ENCODE assay signal across 11 cellular contexts in the genomic region with DNA sequence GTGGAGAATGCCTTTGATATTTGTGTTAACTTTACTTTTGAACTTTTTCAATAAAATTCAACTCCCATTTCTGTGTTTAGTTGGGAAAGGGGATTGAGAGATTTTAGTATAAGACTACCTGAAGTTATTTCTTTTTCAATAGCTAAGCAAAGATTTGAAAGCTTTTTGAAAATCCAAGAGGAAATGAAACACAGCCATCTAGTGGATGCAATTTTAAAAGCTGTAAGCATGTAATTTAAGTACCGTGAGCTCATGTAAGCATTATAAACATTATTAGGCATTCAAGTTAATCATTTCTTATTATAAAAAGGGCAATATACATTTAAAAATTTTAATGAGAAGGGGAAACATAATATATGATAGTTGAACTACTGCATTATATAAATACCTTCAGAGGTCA.
DNase-seq lines count a peak whose midpoint lies in the region; ATAC-seq and TF ChIP-seq lines count a peak whose summit lies in the region.
"Had no signal": no experiment of that assay in that cellular context is flagged by ENCODE, and none has a peak within 500 bp of the region (broad histone marks: within the 10 kb centered on the region; RNA-seq: fewer than 3 reads in every experiment).

No MANE protein-coding gene starts in this region.

- H3K9me3 ChIP-seq in CD4-positive, alpha-beta T cell (ENCODE audit: control insufficient read depth, low read length), result no peaks in the 10 kb centered on the region

- H3K27me3 ChIP-seq in CD4-positive, alpha-beta T cell (ENCODE audit: control insufficient read depth, insufficient read depth, low read length), result no peaks in the 10 kb centered on the region

- no peak for ATAC-seq in CD4-positive, alpha-beta T cell (ENCODE audit: poor library complexity)
- no peak for ATAC-seq in stimulated activated naive CD8-positive, alpha-beta T cell treated with anti-CD3 and anti-CD28 coated beads, Interleukin-15, amount 100 ng/mL, for 72 hours
- no peak for ATAC-seq in HG03025 (IDR thresholded peaks at IDR 0.05; ENCODE audit: low FRiP score, unreplicated experiment)

- DNase-seq in GM12864 (ENCODE audit: low read depth) (no peak), NCI-H1694 treated with DMSO at 0.1 percent for 48 hours (lab: John Stamatoyannopoulos, UW) (peak; percentile 7), cerebellar cortex (ENCODE audit: low spot score) (peak; percentile 23)
- no peak for DNase-seq in CD4-positive, alpha-beta T cell
- no peak for DNase-seq in stimulated activated CD4-positive, alpha-beta T cell treated with anti-CD3 and anti-CD28 coated beads, Interleukin-15, amount 100 ng/mL, for 24 hours
- no peak for DNase-seq in stimulated activated naive CD8-positive, alpha-beta T cell treated with anti-CD3 and anti-CD28 coated beads, Interleukin-15, amount 100 ng/mL, for 72 hours
- DNase-seq: activated naive CD4-positive, alpha-beta T cell treated with anti-CD3 and anti-CD28 coated beads, Interleukin-2, amount 10 ng/mL, durations not matched to agents 7 days and 5 days; stimulated activated CD4-positive, alpha-beta T cell treated with anti-CD3 and anti-CD28 coated beads, Interleukin-1b, Interleukin-23, amount 100 ng/mL, for 48 hours had no signal

- H3K4me3 ChIP-seq in GM12864 (ENCODE audit: low read depth, low read length), result no peak overlapping the region

- intact Hi-C loops in CD4-positive, alpha-beta T cell (cut with DNase I, micrococcal nuclease), result no loop called here

- peaks cover 15% of the 10 kb centered on the region for H3K9me3 Mint-ChIP-seq in nephron
- no peaks in the 10 kb centered on the region for H3K9me3 Mint-ChIP-seq in CD4-positive, alpha-beta T cell
- peaks cover 0 to 3% of the 10 kb centered on the region in 2 donors for H3K9me3 Mint-ChIP-seq in stimulated activated naive CD8-positive, alpha-beta T cell treated with anti-CD3 and anti-CD28 coated beads, Interleukin-15, amount 100 ng/mL, for 72 hours
- H3K9me3 Mint-ChIP-seq: activated naive CD4-positive, alpha-beta T cell treated with anti-CD3 and anti-CD28 coated beads, Interleukin-2, amount 10 ng/mL, durations not matched to agents 7 days and 5 days had no signal

- POLR2A ChIA-PET in CD4-positive, alpha-beta T cell (lab: Charles Lee), result no interaction called here

- peaks cover 34% of the 10 kb centered on the region for H3K36me3 Mint-ChIP-seq in nephron (ENCODE audit: low read depth)
- no peaks in the 10 kb centered on the region for H3K36me3 Mint-ChIP-seq in CD4-positive, alpha-beta T cell (ENCODE audit: low read depth)

- peak overlapping the region; percentile 46 to 81 (median 75) for H3K27ac Mint-ChIP-seq in nephron
- no peak overlapping the region for H3K27ac Mint-ChIP-seq in CD4-positive, alpha-beta T cell
- no peak overlapping the region for H3K27ac Mint-ChIP-seq in stimulated activated naive CD8-positive, alpha-beta T cell treated with anti-CD3 and anti-CD28 coated beads, Interleukin-15, amount 100 ng/mL, for 72 hours
- H3K27ac Mint-ChIP-seq: activated naive CD4-positive, alpha-beta T cell treated with anti-CD3 and anti-CD28 coated beads, Interleukin-2, amount 10 ng/mL, durations not matched to agents 7 days and 5 days had no signal

- CTCF ChIA-PET in CD4-positive, alpha-beta T cell (lab: Charles Lee), result no interaction called here

- H3K27me3 Mint-ChIP-seq in nephron (ENCODE audit: low read depth), result no peaks in the 10 kb centered on the region
- H3K27me3 Mint-ChIP-seq in CD4-positive, alpha-beta T cell, result no peaks in the 10 kb centered on the region
- no peaks in the 10 kb centered on the region for H3K27me3 Mint-ChIP-seq in stimulated activated naive CD8-positive, alpha-beta T cell treated with anti-CD3 and anti-CD28 coated beads, Interleukin-15, amount 100 ng/mL, for 72 hours
- H3K27me3 Mint-ChIP-seq: activated naive CD4-positive, alpha-beta T cell treated with anti-CD3 and anti-CD28 coated beads, Interleukin-2, amount 10 ng/mL, durations not matched to agents 7 days and 5 days had no signal

- H3K4me3 Mint-ChIP-seq in nephron, result no peak overlapping the region
- no peak overlapping the region for H3K4me3 Mint-ChIP-seq in CD4-positive, alpha-beta T cell
- no peak overlapping the region for H3K4me3 Mint-ChIP-seq in stimulated activated naive CD8-positive, alpha-beta T cell treated with anti-CD3 and anti-CD28 coated beads, Interleukin-15, amount 100 ng/mL, for 72 hours
- H3K4me3 Mint-ChIP-seq: activated naive CD4-positive, alpha-beta T cell treated with anti-CD3 and anti-CD28 coated beads, Interleukin-2, amount 10 ng/mL, durations not matched to agents 7 days and 5 days had no signal

- peaks cover 8% of the 10 kb centered on the region for H3K4me1 Mint-ChIP-seq in nephron
- no peaks in the 10 kb centered on the region for H3K4me1 Mint-ChIP-seq in CD4-positive, alpha-beta T cell (ENCODE audit: low read depth)
- H3K4me1 Mint-ChIP-seq in stimulated activated naive CD8-positive, alpha-beta T cell treated with anti-CD3 and anti-CD28 coated beads, Interleukin-15, amount 100 ng/mL, for 72 hours, result no peaks in the 10 kb centered on the region
- H3K4me1 Mint-ChIP-seq: activated naive CD4-positive, alpha-beta T cell treated with anti-CD3 and anti-CD28 coated beads, Interleukin-2, amount 10 ng/mL, durations not matched to agents 7 days and 5 days had no signal

- TF ChIP-seq CTCF in GM12864 (IDR thresholded peaks at IDR 0.05; ENCODE audit: low read depth, low read length, missing control alignments) (peak; percentile 32), nephron (IDR thresholded peaks at IDR 0.05; ENCODE audit: unreplicated experiment in 3 of 3) (peak; percentile 36 to 58 (median 51))
- TF ChIP-seq CTCF in CD4-positive, alpha-beta T cell (IDR thresholded peaks at IDR 0.05), result no peak

- no peak overlapping the region for H3K27ac ChIP-seq in CD4-positive, alpha-beta T cell (ENCODE audit: low read depth, low read length)
- H3K27ac ChIP-seq: HL-60 had no signal

Comparison
In these comparisons a context has a peak if more than half of its experiments do, and no peak if none do; other contexts are left out.
1. DNase-seq: peak in NCI-H1694 treated with DMSO at 0.1 percent for 48 hours (single experiment) and cerebellar cortex (single experiment); none in GM12864 (single experiment), CD4-positive, alpha-beta T cell (0 of 10), stimulated activated CD4-positive, alpha-beta T cell treated with anti-CD3 and anti-CD28 coated beads, Interleukin-15, amount 100 ng/mL, for 24 hours (single experiment) and stimulated activated naive CD8-positive, alpha-beta T cell treated with anti-CD3 and anti-CD28 coated beads, Interleukin-15, amount 100 ng/mL, for 72 hours (0 of 2).
2. H3K27ac Mint-ChIP-seq: peak in nephron (3 of 3); none in CD4-positive, alpha-beta T cell (single experiment) and stimulated activated naive CD8-positive, alpha-beta T cell treated with anti-CD3 and anti-CD28 coated beads, Interleukin-15, amount 100 ng/mL, for 72 hours (0 of 2).